14 cellular contexts compared by ENCODE assay signal in the genomic region with DNA sequence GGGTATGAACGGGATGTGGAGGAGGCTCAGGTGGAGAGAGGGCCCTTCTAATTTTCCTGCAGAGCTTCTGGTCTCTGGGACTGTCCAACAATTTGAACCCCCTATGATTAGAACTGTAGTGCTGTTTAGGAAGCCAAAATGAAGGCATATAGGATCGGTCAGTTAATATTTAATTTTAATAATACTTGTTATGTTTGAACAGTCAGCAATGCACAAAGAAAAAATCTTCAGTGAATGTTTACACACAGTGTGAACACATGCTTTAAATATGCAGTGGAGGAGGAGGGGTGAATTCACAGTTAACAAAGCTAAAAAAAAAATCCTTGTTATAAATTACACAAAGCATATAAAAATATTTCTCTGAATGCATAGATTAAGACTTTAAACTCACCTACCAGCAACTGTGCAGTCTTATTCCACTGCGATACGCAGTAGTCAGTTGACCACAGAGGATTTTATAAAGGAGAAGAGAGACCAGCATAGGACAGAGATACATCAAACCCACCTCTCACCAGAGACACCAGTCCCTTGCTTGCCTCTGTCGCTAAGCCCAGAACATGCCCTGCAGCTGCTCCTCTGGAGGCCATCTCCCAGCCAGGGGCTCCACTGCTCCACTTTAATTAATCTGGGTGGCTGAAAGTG. TPM values are rescaled to one million over a fixed set of nuclear protein-coding genes. Genes with fewer than 3 reads are reported as not detected.
DNase-seq lines count a peak whose midpoint lies in the region; ATAC-seq, FAIRE-seq and TF ChIP-seq lines count a peak whose summit lies in the region.
"Had no signal": no experiment of that assay in that cellular context is flagged by ENCODE, and none has a peak within 500 bp of the region (broad histone marks: within the 10 kb centered on the region; RNA-seq: fewer than 3 reads in every experiment).

No MANE protein-coding gene starts in this region.

- DNase-seq in A549 (ENCODE audit: low read depth in 1 of 2, low spot score in 1 of 2) (peak; percentile 78 to 92), PC-9 (peak in 1 of 2 experiments; percentile 75), epithelial cell of prostate (ENCODE audit: low read depth, low spot score) (no peak), putamen (ENCODE audit: low spot score) (no peak), NCI-H446 treated with DMSO at 0.1 percent for 48 hours (lab: John Stamatoyannopoulos, UW) (no peak), OCI-M2 (lab: John Stamatoyannopoulos, UW; ENCODE audit: unreplicated experiment) (no peak), GM10266 (ENCODE audit: extremely low spot score) (no peak)
- DNase-seq: NCI-H2227 treated with DMSO at 0.1 percent for 48 hours; SHP77; stimulated activated CD4-positive, alpha-beta T cell treated with anti-CD3 and anti-CD28 coated beads, Interleukin-4, amount 100 ng/mL, for 1 hour had no signal

- H3K36me3 ChIP-seq in PC-9 (ENCODE audit: low read depth) (peaks cover 53% of the 10 kb centered on the region), muscle layer of colon (ENCODE audit: insufficient read depth, low read length) (peaks cover 55% of the 10 kb centered on the region)

- peak; percentile 23 to 70 for ATAC-seq in A549
- ATAC-seq: esophagus mucosa, WTC11 had no signal

- TF ChIP-seq POLR2A in A549 (IDR thresholded peaks at IDR 0.05; ENCODE audit: low read length) = no peak

- H3K4me1 ChIP-seq in A549 (peaks cover 98% of the 10 kb centered on the region), PC-9 (replicated peaks; ENCODE audit: insufficient read depth) (peaks cover 97% of the 10 kb centered on the region), muscle layer of colon (ENCODE audit: insufficient read depth, low read length) (peaks cover 42% of the 10 kb centered on the region)

- POLR2A ChIA-PET in A549 (lab: Yijun Ruan, JAX) = interaction anchor here (0.6 to 10.9 kb wide), 13 partner anchors 9 to 145 kb away, joined by 3 to 147 read pairs (median 10); a partner anchor contains a TSS
- POLR2A ChIA-PET in PC-9 (lab: Charles Lee; ENCODE audit: unreplicated experiment) = interaction anchor here (0.6 to 0.7 kb wide), 3 partner anchors 56 to 267 kb away, joined by 4 to 5 read pairs (median 5); no protein-coding TSS in a partner anchor

- H3K9me2 ChIP-seq in PC-9 (ENCODE audit: insufficient read depth) = no peaks in the 10 kb centered on the region

- peak overlapping the region; percentile 77 for H3K4me2 ChIP-seq in A549
- peak overlapping the region; percentile 37 for H3K4me2 ChIP-seq in PC-9
- H3K4me2 ChIP-seq: neural progenitor cell had no signal

- H3K4me3 ChIP-seq in A549 (peak overlapping the region; percentile 17), PC-9 (no peak overlapping the region), muscle layer of colon (ENCODE audit: low read depth in 1 of 2, low read length in 2 of 2) (no peak overlapping the region)
- H3K4me3 ChIP-seq: neural progenitor cell had no signal

- no peaks in the 10 kb centered on the region; the same call in 1 of the 2 replicates for H4K20me1 ChIP-seq in PC-9 (ENCODE audit: insufficient read depth)

- CTCF ChIA-PET in A549 (lab: Yijun Ruan, JAX) (interaction anchor here (0.6 to 52.6 kb wide), 9 partner anchors 11 to 503 kb away, joined by 3 to 2097 read pairs (median 6); a partner anchor contains a TSS), PC-9 (lab: Charles Lee) (interaction anchor here (0.6 to 1.1 kb wide), 2 partner anchors 69 to 151 kb away, joined by 4 to 9 read pairs; no protein-coding TSS in a partner anchor)

- peak; percentile 59 to 83; a peak in 3 of 5 replicates for TF ChIP-seq EP300 in A549 (IDR thresholded peaks at IDR 0.05)

- under 1% methylated on average over 5 of the region's 5 CpGs for WGBS in A549 (ENCODE audit: missing lambda C conversion rate)

- H3K79me2 ChIP-seq in PC-9 (ENCODE audit: low read depth) = peaks cover 8% of the 10 kb centered on the region

- TF ChIP-seq CTCF in A549 (IDR thresholded peaks at IDR 0.05) (no peak), PC-9 (conservative IDR thresholded peaks at IDR 0.05) (no peak), GM10266 (IDR thresholded peaks at IDR 0.05; ENCODE audit: control insufficient read depth, insufficient read depth, low read depth, missing control alignments) (no peak)

- peak; percentile 98 for FAIRE-seq in A549 (lab: Jason Lieb, UNC)

- intact Hi-C loops in PC-9 (cut with micrococcal nuclease; ENCODE audit: unreplicated experiment) = loop anchor here (10.0 kb wide), 1 partner anchor 488 kb away; a partner anchor contains a TSS

- no TSS peak for BruUV-seq in PC-9 (replicated peaks; lab: Mats Ljungman, UMichigan)

- H3K9me3 ChIP-seq in A549 (no peaks in the 10 kb centered on the region), PC-9 (ENCODE audit: insufficient read depth, low read depth) (no peaks in the 10 kb centered on the region), muscle layer of colon (ENCODE audit: low read length) (no peaks in the 10 kb centered on the region)

- no peak overlapping the region for H3K9ac ChIP-seq in muscle layer of colon (ENCODE audit: low read length)
- H3K9ac ChIP-seq: neural progenitor cell had no signal

- H3K27me3 ChIP-seq in PC-9 (ENCODE audit: insufficient read depth, low read depth) = no peaks in the 10 kb centered on the region
- no peaks in the 10 kb centered on the region for H3K27me3 ChIP-seq in muscle layer of colon (ENCODE audit: control insufficient read depth in 1 of 2, insufficient read depth in 2 of 2, low read length in 2 of 2)
- H3K27me3 ChIP-seq: neural progenitor cell had no signal

- TF ChIP-seq RAD21 in A549 (conservative IDR thresholded peaks at IDR 0.05 in 1 of 2, IDR thresholded peaks at IDR 0.05 in 1 of 2) = peak; percentile 12 to 34; a peak in 3 of 5 replicates

- H2AFZ ChIP-seq in PC-9 = no peak overlapping the region
- H2AFZ ChIP-seq: neural progenitor cell had no signal

- H3K27ac ChIP-seq in A549 = peak overlapping the region; percentile 97 to 98
- H3K27ac ChIP-seq in PC-9 = peak overlapping the region; percentile 46
- H3K27ac ChIP-seq in epithelial cell of prostate = peak overlapping the region; percentile 36
- peak overlapping the region; percentile 48 for H3K27ac ChIP-seq in muscle layer of colon (ENCODE audit: low read depth, low read length)
- H3K27ac ChIP-seq: neural progenitor cell had no signal

- H3F3A ChIP-seq in PC-9 (ENCODE audit: insufficient read depth, low read depth) = peaks cover 99% of the 10 kb centered on the region

TF ChIP-seq in A549, 52 proteins besides CTCF, POLR2A, EP300 and RAD21 (continues in another document):
- TF ChIP-seq RCOR1 (IDR thresholded peaks at IDR 0.05; ENCODE audit: low read depth, low read length) (no peak), FOSB (CRISPR knock-in tag; IDR thresholded peaks at IDR 0.05) (no peak; the same call in 1 of the 2 replicates), BHLHE40 (IDR thresholded peaks at IDR 0.05; ENCODE audit: low read depth, low read length) (no peak), POLR2AphosphoS2 (conservative IDR thresholded peaks at IDR 0.05; ENCODE audit: low read length) (no peak; the same call in 1 of the 2 replicates), RFX5 (IDR thresholded peaks at IDR 0.05) (no peak), HEYL (CRISPR knock-in tag; IDR thresholded peaks at IDR 0.05) (no peak), EHF (CRISPR knock-in tag; IDR thresholded peaks at IDR 0.05) (no peak), SREBF2 (IDR thresholded peaks at IDR 0.05) (no peak), HOXA7 (CRISPR knock-in tag; IDR thresholded peaks at IDR 0.05) (no peak), ESRRA (IDR thresholded peaks at IDR 0.05; ENCODE audit: borderline replicate concordance, low read length) (no peak), CBX2 (IDR thresholded peaks at IDR 0.05; ENCODE audit: borderline replicate concordance, low read depth) (no peak), PHF8 (IDR thresholded peaks at IDR 0.05; ENCODE audit: borderline replicate concordance, low read depth) (no peak), ZFP36 (IDR thresholded peaks at IDR 0.05; ENCODE audit: borderline replicate concordance, partially characterized antibody) (no peak), KDM1A (IDR thresholded peaks at IDR 0.05; ENCODE audit: low read depth) (no peak), NR3C1 (IDR thresholded peaks at IDR 0.05) (no peak)
- TF ChIP-seq, protein P1, sequence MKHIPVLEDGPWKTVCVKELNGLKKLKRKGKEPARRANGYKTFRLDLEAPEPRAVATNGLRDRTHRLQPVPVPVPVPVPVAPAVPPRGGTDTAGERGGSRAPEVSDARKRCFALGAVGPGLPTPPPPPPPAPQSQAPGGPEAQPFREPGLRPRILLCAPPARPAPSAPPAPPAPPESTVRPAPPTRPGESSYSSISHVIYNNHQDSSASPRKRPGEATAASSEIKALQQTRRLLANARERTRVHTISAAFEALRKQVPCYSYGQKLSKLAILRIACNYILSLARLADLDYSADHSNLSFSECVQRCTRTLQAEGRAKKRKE (CRISPR knock-in tag; IDR thresholded peaks at IDR 0.05; ENCODE audit: low read depth) = no peak
- TF ChIP-seq, protein P2, sequence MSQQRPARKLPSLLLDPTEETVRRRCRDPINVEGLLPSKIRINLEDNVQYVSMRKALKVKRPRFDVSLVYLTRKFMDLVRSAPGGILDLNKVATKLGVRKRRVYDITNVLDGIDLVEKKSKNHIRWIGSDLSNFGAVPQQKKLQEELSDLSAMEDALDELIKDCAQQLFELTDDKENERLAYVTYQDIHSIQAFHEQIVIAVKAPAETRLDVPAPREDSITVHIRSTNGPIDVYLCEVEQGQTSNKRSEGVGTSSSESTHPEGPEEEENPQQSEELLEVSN (IDR thresholded peaks at IDR 0.05; ENCODE audit: borderline replicate concordance, low read depth) = no peak

RNA-seq across cellular contexts. Expression of a gene that starts 14.6 kb away (rescaled TPM):
- polyA plus RNA-seq in A549 (2011; rRNA removed) (68.5 and 84.3 TPM in 2 replicates), A549 (2017; fragmentation: RNase III; extraction: RNeasy Plus Mini Kit Qiagen cat#74134 plus additional on column Dnase treatment) (44.2 to 55.2 TPM (median 50.1 TPM) in 3 replicates)
- 31.1 and 36.1 TPM in 2 replicates for polyA plus RNA-seq in A549 (2012; cell fraction: cytosol; rRNA removed)
- polyA plus RNA-seq in A549 (2012; cell fraction: nucleus; rRNA removed) = 20.0 and 27.7 TPM in 2 replicates
- polyA minus RNA-seq in A549 (2011; rRNA and poly(A)+ RNA removed) = 31.0 and 37.0 TPM in 2 replicates
- 24.4 and 33.5 TPM in 2 replicates for total RNA-seq in PC-9 (2021)

RNA-seq across cellular contexts. Expression of a gene that starts 26.2 kb away (rescaled TPM):
- polyA plus RNA-seq in A549 (2011; rRNA removed) = 117 and 209 TPM in 2 replicates
- 49.5 and 58.7 TPM in 2 replicates for polyA plus RNA-seq in A549 (2012; cell fraction: cytosol; rRNA removed)
- polyA plus RNA-seq in A549 (2012; cell fraction: nucleus; rRNA removed) = 125 and 135 TPM in 2 replicates
- 165 to 211 TPM (median 207 TPM) in 3 replicates for polyA plus RNA-seq in A549 (2017; fragmentation: RNase III; extraction: RNeasy Plus Mini Kit Qiagen cat#74134 plus additional on column Dnase treatment)
- polyA minus RNA-seq in A549 (2011; rRNA and poly(A)+ RNA removed) = 15.6 and 16.2 TPM in 2 replicates
- 147 and 212 TPM in 2 replicates for total RNA-seq in PC-9 (2021)

RNA-seq across cellular contexts. Expression of a gene that starts 58.5 kb away (rescaled TPM):
- polyA plus RNA-seq in A549 (2011; rRNA removed) (342 and 442 TPM in 2 replicates), A549 (2017; fragmentation: RNase III; extraction: RNeasy Plus Mini Kit Qiagen cat#74134 plus additional on column Dnase treatment) (225 to 288 TPM (median 248 TPM) in 3 replicates)
- polyA plus RNA-seq in A549 (2012; cell fraction: cytosol; rRNA removed) = 157 and 189 TPM in 2 replicates
- 1,165 and 1,226 TPM in 2 replicates for polyA plus RNA-seq in A549 (2012; cell fraction: nucleus; rRNA removed)
- 586 and 639 TPM in 2 replicates for polyA minus RNA-seq in A549 (2011; rRNA and poly(A)+ RNA removed)
- 221 and 273 TPM in 2 replicates for total RNA-seq in PC-9 (2021)

Comparison
In these comparisons a context has a peak if more than half of its experiments do, and no peak if none do; other contexts are left out.
1. DNase-seq: peak in A549 (2 of 2); none in epithelial cell of prostate (single experiment), putamen (single experiment), NCI-H446 treated with DMSO at 0.1 percent for 48 hours (single experiment), OCI-M2 (single experiment) and GM10266 (single experiment).
2. H3K27ac ChIP-seq: peak in every context shown above with its lines; median percentile 98 in A549; 48 in muscle layer of colon; 46 in PC-9; 36 in epithelial cell of prostate.